ENCODE assay signal across 22 cellular contexts in the genomic region with DNA sequence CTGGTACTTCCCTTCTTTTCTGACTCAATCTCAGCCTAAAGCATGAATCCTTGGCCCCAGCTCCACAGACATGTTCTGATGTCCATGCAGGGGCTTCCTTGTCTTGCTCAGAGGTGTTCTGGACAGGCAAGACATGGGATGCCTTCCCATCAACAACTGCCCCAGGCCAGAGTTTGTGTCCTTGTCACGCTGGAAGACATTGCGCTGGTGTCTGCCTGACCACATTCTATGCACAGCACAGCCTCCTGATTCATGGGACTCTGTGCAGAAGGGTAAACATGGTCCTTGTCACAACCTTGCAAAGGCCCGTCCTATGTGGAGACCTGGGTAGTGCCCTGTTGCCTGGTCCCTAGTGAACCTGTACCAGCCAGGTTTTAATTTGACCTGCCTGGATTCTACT.
DNase-seq lines count a peak whose midpoint lies in the region; ATAC-seq and TF ChIP-seq lines count a peak whose summit lies in the region.
"Had no signal": no experiment of that assay in that cellular context is flagged by ENCODE, and none has a peak within 500 bp of the region (broad histone marks: within the 10 kb centered on the region; RNA-seq: fewer than 3 reads in every experiment).

No MANE protein-coding gene starts in this region.

- no peak overlapping the region for H3K27ac Mint-ChIP-seq in activated CD8-positive, alpha-beta memory T cell treated with anti-CD3 and anti-CD28 coated beads, Interleukin-2, amount 10 ng/mL, durations not matched to agents 7 days and 5 days
- H3K27ac Mint-ChIP-seq: CD8-positive, alpha-beta T cell had no signal

- WGBS in esophagus muscularis mucosa, result 94% methylated on average over 3 of the region's 3 CpGs
- WGBS in spleen, 5 donors, result 92 to 100% (median 95%) methylated on average over 3 of the region's 3 CpGs

- H3K9me3 ChIP-seq in NT2/D1 (ENCODE audit: insufficient read depth, low read length) (no peaks in the 10 kb centered on the region), esophagus muscularis mucosa (no peaks in the 10 kb centered on the region), spleen (peaks cover 0 to under 1% (median 0%) of the 10 kb centered on the region in 8 donors)
- H3K9me3 ChIP-seq: Peyer's patch had no signal

- intact Hi-C loops in esophagus muscularis mucosa (cut with DNase I), result no loop called here
- intact Hi-C loops in spleen (cut with DNase I; ENCODE audit: low total_unique reads), result no loop called here

- CTCF ChIA-PET in activated CD8-positive, alpha-beta memory T cell treated with anti-CD3 and anti-CD28 coated beads, Interleukin-2, amount 10 ng/mL, durations not matched to agents 7 days and 5 days (lab: Charles Lee), result interaction anchor here (1.6 kb wide), 1 partner anchor 24 kb away, joined by 3 read pairs; no protein-coding TSS in a partner anchor

- no peaks in the 10 kb centered on the region for H3K36me3 Mint-ChIP-seq in activated CD8-positive, alpha-beta memory T cell treated with anti-CD3 and anti-CD28 coated beads, Interleukin-2, amount 10 ng/mL, durations not matched to agents 7 days and 5 days
- H3K36me3 Mint-ChIP-seq: CD8-positive, alpha-beta T cell had no signal

- no peak for ATAC-seq in activated CD8-positive, alpha-beta memory T cell treated with anti-CD3 and anti-CD28 coated beads, Interleukin-2, amount 10 ng/mL, durations not matched to agents 7 days and 5 days
- ATAC-seq in HG02870 (IDR thresholded peaks at IDR 0.05; ENCODE audit: unreplicated experiment), result no peak
- ATAC-seq: CD8-positive, alpha-beta T cell; HCT116 had no signal

- no peaks in the 10 kb centered on the region for H3K27me3 ChIP-seq in NT2/D1 (ENCODE audit: insufficient read depth, insufficient read length)
- peaks cover 0 to 15% (median 0%) of the 10 kb centered on the region in 4 donors for H3K27me3 ChIP-seq in esophagus muscularis mucosa
- H3K27me3 ChIP-seq in spleen (replicated peaks in 1 of 7), result no peaks in the 10 kb centered on the region
- H3K27me3 ChIP-seq: Peyer's patch had no signal

- no peak overlapping the region for H3K27ac ChIP-seq in esophagus muscularis mucosa (replicated peaks in 1 of 4)
- no peak overlapping the region for H3K27ac ChIP-seq in spleen
- H3K27ac ChIP-seq: KMS-11, Peyer's patch had no signal

- peak; percentile 30 for DNase-seq in activated CD8-positive, alpha-beta memory T cell treated with anti-CD3 and anti-CD28 coated beads, Interleukin-2, amount 10 ng/mL, durations not matched to agents 7 days and 5 days
- DNase-seq in activated CD8-positive, alpha-beta memory T cell treated with anti-CD3 and anti-CD28 coated beads for 24 hours, result no peak
- DNase-seq in NT2/D1 (ENCODE audit: low read depth, low spot score), result no peak
- peak; percentile 81 for DNase-seq in esophagus muscularis mucosa (ENCODE audit: extremely low spot score)
- DNase-seq in spleen, result peak; percentile 46
- no peak for DNase-seq in central memory CD4-positive, alpha-beta T cell
- DNase-seq: AML-193, C1 segment of cervical spinal cord, DND-41, GOT3, IMR-90, NCI-H1092 treated with DMSO at 0.1 percent for 48 hours, NCI-H146, NCI-H2029, NCI-H2227 treated with DMSO at 0.1 percent for 48 hours, NCI-H510A treated with DMSO at 0.1 percent for 48 hours, NCI-H748 treated with DMSO at 0.1 percent for 48 hours, Peyer's patch had no signal

- H3K4me3 Mint-ChIP-seq in activated CD8-positive, alpha-beta memory T cell treated with anti-CD3 and anti-CD28 coated beads, Interleukin-2, amount 10 ng/mL, durations not matched to agents 7 days and 5 days, result no peak overlapping the region
- H3K4me3 Mint-ChIP-seq: CD8-positive, alpha-beta T cell had no signal

- no peaks in the 10 kb centered on the region for H3K9me3 Mint-ChIP-seq in activated CD8-positive, alpha-beta memory T cell treated with anti-CD3 and anti-CD28 coated beads, Interleukin-2, amount 10 ng/mL, durations not matched to agents 7 days and 5 days (ENCODE audit: low read depth)
- H3K9me3 Mint-ChIP-seq: CD8-positive, alpha-beta T cell had no signal

- no peak for TF ChIP-seq EP300 in esophagus muscularis mucosa (IDR thresholded peaks at IDR 0.05)

- H3K4me1 ChIP-seq in NT2/D1 (ENCODE audit: insufficient read depth, insufficient read length), result peaks cover 25% of the 10 kb centered on the region
- peaks cover 0 to 2% (median 0%) of the 10 kb centered on the region in 4 donors for H3K4me1 ChIP-seq in esophagus muscularis mucosa
- peaks cover 0 to 31% (median 7%) of the 10 kb centered on the region in 6 donors for H3K4me1 ChIP-seq in spleen
- H3K4me1 ChIP-seq: Peyer's patch had no signal

- TF ChIP-seq POLR2A in esophagus muscularis mucosa (IDR thresholded peaks at IDR 0.05; ENCODE audit: low read depth) (no peak), spleen (IDR thresholded peaks at IDR 0.05) (no peak)

- H3K9ac ChIP-seq in NT2/D1 (ENCODE audit: insufficient read length, low read depth), result peak overlapping the region; percentile 62
- H3K9ac ChIP-seq: KMS-11 had no signal

- H3K27me3 Mint-ChIP-seq in activated CD8-positive, alpha-beta memory T cell treated with anti-CD3 and anti-CD28 coated beads, Interleukin-2, amount 10 ng/mL, durations not matched to agents 7 days and 5 days, result no peaks in the 10 kb centered on the region

- H3K4me3 ChIP-seq in NT2/D1 (ENCODE audit: insufficient read length, low read depth) (peak overlapping the region; percentile 25), esophagus muscularis mucosa (no peak overlapping the region), spleen (no peak overlapping the region)
- H3K4me3 ChIP-seq: Peyer's patch had no signal

- H3K36me3 ChIP-seq in NT2/D1 (ENCODE audit: insufficient read depth, insufficient read length, low read length) (no peaks in the 10 kb centered on the region), esophagus muscularis mucosa (no peaks in the 10 kb centered on the region), spleen (no peaks in the 10 kb centered on the region)
- H3K36me3 ChIP-seq: Peyer's patch had no signal

- TF ChIP-seq CTCF in esophagus muscularis mucosa (IDR thresholded peaks at IDR 0.05) (no peak), spleen (IDR thresholded peaks at IDR 0.05 in 8 of 11, conservative IDR thresholded peaks at IDR 0.05 in 3 of 11) (no peak)

- H3K4me1 Mint-ChIP-seq in activated CD8-positive, alpha-beta memory T cell treated with anti-CD3 and anti-CD28 coated beads, Interleukin-2, amount 10 ng/mL, durations not matched to agents 7 days and 5 days, result peaks cover 28% of the 10 kb centered on the region

Comparison
In these comparisons a context has a peak if more than half of its experiments do, and no peak if none do; other contexts are left out.
1. DNase-seq: peak in activated CD8-positive, alpha-beta memory T cell treated with anti-CD3 and anti-CD28 coated beads, Interleukin-2, amount 10 ng/mL, durations not matched to agents 7 days and 5 days (single experiment), esophagus muscularis mucosa (single experiment) and spleen (single experiment); none in activated CD8-positive, alpha-beta memory T cell treated with anti-CD3 and anti-CD28 coated beads for 24 hours (single experiment), NT2/D1 (single experiment) and central memory CD4-positive, alpha-beta T cell (single experiment).